ENCODE assay signal across 30 cellular contexts in the genomic region with DNA sequence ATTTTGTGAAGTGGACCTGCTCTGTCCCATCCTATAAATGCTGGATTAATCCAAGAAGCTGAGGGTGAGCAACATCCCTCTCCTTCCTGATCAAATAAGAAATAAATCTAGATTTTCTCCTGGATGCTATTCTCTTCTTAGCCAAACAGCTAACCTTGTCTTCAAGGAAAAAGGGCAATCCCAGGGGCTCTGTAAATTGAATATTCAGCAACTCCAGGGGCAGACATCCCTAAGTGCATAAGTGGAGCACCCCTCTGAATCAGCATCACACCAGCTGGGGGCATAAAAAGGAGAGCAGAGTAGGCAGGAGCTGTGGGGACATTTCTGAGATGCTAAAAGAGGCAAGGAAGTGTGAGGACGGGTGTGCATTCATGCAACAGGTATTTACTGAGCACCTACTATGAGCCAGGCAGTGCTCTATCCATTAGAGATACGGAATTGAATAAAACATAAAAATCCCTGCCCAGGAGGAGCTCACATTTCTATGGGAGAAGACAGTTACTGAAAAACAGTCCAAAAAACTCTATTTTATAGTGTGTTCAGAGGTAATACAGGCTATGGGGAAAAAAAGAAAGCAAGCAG.
"Had no signal": no experiment of that assay in that cellular context is flagged by ENCODE, and none has a peak within 500 bp of the region (broad histone marks: within the 10 kb centered on the region; RNA-seq: fewer than 3 reads in every experiment).

No MANE protein-coding gene starts in this region.

- DNase-seq: activated B cell treated with CpG ODN at 0.5 μM for 24 hours; activated CD4-positive, alpha-beta T cell treated with anti-CD3 and anti-CD28 coated beads for 48 hours; activated CD4-positive, alpha-beta T cell treated with anti-CD3 and anti-CD28 coated beads, Interleukin-2, amount 50 U/mL, for 1 hour; activated CD4-positive, alpha-beta T cell treated with anti-CD3 and anti-CD28 coated beads, Interleukin-2, amount 50 U/mL, for 48 hours; activated CD8-positive, alpha-beta memory T cell treated with anti-CD3 and anti-CD28 coated beads for 24 hours; activated CD8-positive, alpha-beta T cell treated with anti-CD3 and anti-CD28 coated beads for 36 hours; activated effector memory CD4-positive, alpha-beta T cell treated with Interleukin-2 at 50 U/mL for 16 hours; activated gamma-delta T cell treated with Interleukin-2 at 50 U/mL for 16 hours; activated naive CD4-positive, alpha-beta T cell treated with anti-CD3 and anti-CD28 coated beads, Interleukin-2, amount 50 U/mL, for 16 hours; activated naive CD4-positive, alpha-beta T cell treated with Interleukin-2 at 50 U/mL for 16 hours; activated T-cell treated with anti-CD3 and anti-CD28 coated beads, Interleukin-2, amount 50 U/mL, for 4 hours; amniotic stem cell; anterior cingulate cortex; brain microvascular endothelial cell; dorsolateral prefrontal cortex; effector memory CD4-positive, alpha-beta T cell; endodermal cell; foreskin fibroblast; T-helper 1 cell; T-helper 17 cell; T1000; WERI-Rb-1 had no signal

- H3K27ac ChIP-seq: brain microvascular endothelial cell, coronary artery, dorsolateral prefrontal cortex, WERI-Rb-1 had no signal

- H3K36me3 ChIP-seq: brain microvascular endothelial cell, WERI-Rb-1 had no signal

- H3K9me3 Mint-ChIP-seq: activated B cell treated with CpG ODN at 0.5 μM for 24 hours; activated CD8-positive, alpha-beta T cell treated with anti-CD3 and anti-CD28 coated beads for 36 hours; activated T-cell treated with anti-CD3 and anti-CD28 coated beads, Interleukin-2, amount 50 U/mL, for 4 hours; activated T-helper 17 cell treated with anti-CD3 and anti-CD28 coated beads, Interleukin-2, amount 50 U/mL, for 72 hours; central memory CD8-positive, alpha-beta T cell; dendritic cell treated with granulocyte-macrophage colony-stimulating factor and Interleukin-4, amounts not matched to agents 40 ng/mL and 50 ng/mL, for 4 days; endodermal cell; T-helper 2 cell treated with Interferon-gamma antibody and Interleukin-4, amounts not matched to agents 5 μg/mL and 100 μg/mL, for 36 hours had no signal

- H3K4me3 ChIP-seq: coronary artery, dorsolateral prefrontal cortex had no signal

- ATAC-seq: activated CD4-positive, CD25-positive, alpha-beta regulatory T cell treated with anti-CD3 and anti-CD28 coated beads, Interleukin-2, amount 50 U/mL, for 24 hours; activated CD8-positive, alpha-beta T cell treated with anti-CD3 and anti-CD28 coated beads for 36 hours; activated T-cell treated with anti-CD3 and anti-CD28 coated beads, Interleukin-2, amount 50 U/mL, for 4 hours; activated T-helper 17 cell treated with anti-CD3 and anti-CD28 coated beads, Interleukin-2, amount 50 U/mL, for 72 hours; esophagus mucosa; T-helper 17 cell had no signal

- H3K4me1 Mint-ChIP-seq: activated T-helper 17 cell treated with anti-CD3 and anti-CD28 coated beads, Interleukin-2, amount 50 U/mL, for 72 hours; central memory CD8-positive, alpha-beta T cell had no signal

- H3K27me3 ChIP-seq: brain microvascular endothelial cell had no signal

- H3K27ac Mint-ChIP-seq: activated B cell treated with CpG ODN at 0.5 μM for 24 hours; activated CD8-positive, alpha-beta T cell treated with anti-CD3 and anti-CD28 coated beads for 36 hours; activated naive CD8-positive, alpha-beta T cell; activated T-helper 17 cell treated with anti-CD3 and anti-CD28 coated beads, Interleukin-2, amount 50 U/mL, for 72 hours; dendritic cell treated with granulocyte-macrophage colony-stimulating factor and Interleukin-4, amounts not matched to agents 40 ng/mL and 50 ng/mL, for 4 days; endodermal cell; T-helper 17 cell; T-helper 2 cell treated with Interferon-gamma antibody and Interleukin-4, amounts not matched to agents 5 μg/mL and 100 μg/mL, for 36 hours had no signal

- H3K4me3 Mint-ChIP-seq: activated B cell treated with CpG ODN at 0.5 μM for 24 hours; activated CD8-positive, alpha-beta T cell treated with anti-CD3 and anti-CD28 coated beads for 36 hours; activated naive CD8-positive, alpha-beta T cell; activated T-cell treated with anti-CD3 and anti-CD28 coated beads, Interleukin-2, amount 50 U/mL, for 4 hours; activated T-helper 17 cell treated with anti-CD3 and anti-CD28 coated beads, Interleukin-2, amount 50 U/mL, for 72 hours; central memory CD8-positive, alpha-beta T cell; dendritic cell treated with granulocyte-macrophage colony-stimulating factor and Interleukin-4, amounts not matched to agents 40 ng/mL and 50 ng/mL, for 4 days; endodermal cell; T-helper 17 cell; T-helper 2 cell treated with Interferon-gamma antibody and Interleukin-4, amounts not matched to agents 5 μg/mL and 100 μg/mL, for 36 hours had no signal
